In genomic region chr22:24433868-24434471, GRCh38 we compare ENCODE assay signal across 8 cellular contexts. TPM values are rescaled to one million over a fixed set of nuclear protein-coding genes. Genes with fewer than 3 reads are reported as not detected.
DNase-seq lines count a peak whose midpoint lies in the region; ATAC-seq, FAIRE-seq and TF ChIP-seq lines count a peak whose summit lies in the region.

No MANE protein-coding gene starts in this region.

- H4K20me1 ChIP-seq in PC-3 (ENCODE audit: low read length): no peaks in the 10 kb centered on the region

- TF ChIP-seq CTCF in A673 (conservative IDR thresholded peaks at IDR 0.05; ENCODE audit: low read depth, low read length) (no peak), PC-3 (conservative IDR thresholded peaks at IDR 0.05; ENCODE audit: low read depth, low read length) (no peak)

- no peak overlapping the region for H3K4me3 ChIP-seq in A673 (ENCODE audit: low read depth, low read length, poor library complexity, severe bottlenecking)
- H3K4me3 ChIP-seq in PC-3 (ENCODE audit: low read length): no peak overlapping the region
- peak overlapping the region in 1 of 2 donors; percentile 19 for H3K4me3 ChIP-seq in duodenal mucosa (ENCODE audit: low read depth in 1 of 2, low read length in 2 of 2)
- no peak overlapping the region for H3K4me3 ChIP-seq in small intestine (ENCODE audit: low read depth in 1 of 2, low read length in 2 of 2)

- H3K27me3 ChIP-seq in A673 (replicated peaks; ENCODE audit: insufficient read depth, low read depth, low read length, poor library complexity): no peaks in the 10 kb centered on the region
- no peaks in the 10 kb centered on the region for H3K27me3 ChIP-seq in PC-3 (ENCODE audit: low read length)
- H3K27me3 ChIP-seq in duodenal mucosa (ENCODE audit: control insufficient read depth in 1 of 2, insufficient read depth in 2 of 2, low read length in 2 of 2): no peaks in the 10 kb centered on the region
- no peaks in the 10 kb centered on the region for H3K27me3 ChIP-seq in small intestine (ENCODE audit: control insufficient read depth in 2 of 2, insufficient read depth in 2 of 2, low read length in 2 of 2)

- H3F3A ChIP-seq in PC-3 (ENCODE audit: low read length, unreplicated experiment): no peaks in the 10 kb centered on the region

- H3K27ac ChIP-seq in A673 (ENCODE audit: low read depth, low read length, poor library complexity, severe bottlenecking) (no peak overlapping the region), PC-3 (ENCODE audit: low read length) (no peak overlapping the region), duodenal mucosa (ENCODE audit: low read depth, low read length) (peak overlapping the region; percentile 69), small intestine (ENCODE audit: low read depth in 1 of 2, low read length in 1 of 2) (peak overlapping the region; percentile 9 to 84)

- H3K79me2 ChIP-seq in PC-3 (ENCODE audit: low read length): no peaks in the 10 kb centered on the region

- no peaks in the 10 kb centered on the region for H3K9me2 ChIP-seq in PC-3 (replicated peaks; ENCODE audit: low read length)

- peak; percentile 55 for ATAC-seq in GM18519 (IDR thresholded peaks at IDR 0.05; ENCODE audit: low FRiP score, unreplicated experiment)
- ATAC-seq in HG02884 (IDR thresholded peaks at IDR 0.05; ENCODE audit: unreplicated experiment): peak; percentile 74
- peak; percentile 52; the same call in 1 of the 2 replicates for ATAC-seq in PC-3

- H3K9me3 ChIP-seq in A673 (ENCODE audit: low read depth, low read length, poor library complexity, severe bottlenecking): no peaks in the 10 kb centered on the region
- no peaks in the 10 kb centered on the region for H3K9me3 ChIP-seq in PC-3 (ENCODE audit: low read length)
- no peaks in the 10 kb centered on the region for H3K9me3 ChIP-seq in duodenal mucosa (ENCODE audit: control insufficient read depth in 1 of 2, low read length in 2 of 2)
- no peaks in the 10 kb centered on the region for H3K9me3 ChIP-seq in small intestine (ENCODE audit: control insufficient read depth, low read depth)

- 72 to 79% (median 74%) methylated on average over 10 of the region's 10 CpGs for WGBS in small intestine, 3 donors

- no peak overlapping the region for H3K9ac ChIP-seq in PC-3 (ENCODE audit: low read length)
- H3K9ac ChIP-seq in duodenal mucosa (ENCODE audit: low read depth in 1 of 2, low read length in 2 of 2): peak overlapping the region in 1 of 2 donors; percentile 16

- H2AFZ ChIP-seq in PC-3 (ENCODE audit: low read length): no peak overlapping the region

- peaks cover 40% of the 10 kb centered on the region for H3K4me1 ChIP-seq in A673 (ENCODE audit: insufficient read depth, low read length, poor library complexity, severe bottlenecking)
- H3K4me1 ChIP-seq in PC-3 (ENCODE audit: insufficient read depth, low read length): peaks cover 3% of the 10 kb centered on the region; the same call in 1 of the 2 replicates
- H3K4me1 ChIP-seq in duodenal mucosa (ENCODE audit: control insufficient read depth in 1 of 2, insufficient read depth in 2 of 2, low read length in 2 of 2): peaks cover 45 to 68% of the 10 kb centered on the region in 2 donors
- peaks cover 0 to 15% of the 10 kb centered on the region in 2 donors for H3K4me1 ChIP-seq in small intestine (ENCODE audit: control insufficient read depth in 2 of 2, insufficient read depth in 1 of 2, low read depth in 1 of 2, low read length in 1 of 2)

- BruUV-seq in A673 (replicated peaks; lab: Mats Ljungman, UMichigan) (no TSS peak), PC-3 (replicated peaks; lab: Mats Ljungman, UMichigan) (no TSS peak)

- POLR2A ChIA-PET in A673 (lab: Charles Lee; ENCODE audit: low non-redundant PET) (no interaction called here), PC-3 (lab: Charles Lee; ENCODE audit: unreplicated experiment) (no interaction called here)

- CTCF ChIA-PET in A673 (lab: Charles Lee) (no interaction called here), PC-3 (lab: Charles Lee) (no interaction called here)

- H3K36me3 ChIP-seq in A673 (ENCODE audit: insufficient read depth, low read length, poor library complexity, severe bottlenecking) (no peaks in the 10 kb centered on the region), PC-3 (ENCODE audit: low read depth, low read length) (no peaks in the 10 kb centered on the region), duodenal mucosa (ENCODE audit: control insufficient read depth in 1 of 2, insufficient read depth in 2 of 2, low read length in 2 of 2) (peaks cover 0 to 4% of the 10 kb centered on the region in 2 donors), small intestine (ENCODE audit: control insufficient read depth in 2 of 2, insufficient read depth in 2 of 2, low read length in 2 of 2) (no peaks in the 10 kb centered on the region)

- no peak for FAIRE-seq in small intestine (lab: Jason Lieb, UNC)

- DNase-seq in A673 (ENCODE audit: low spot score): peak; percentile 62
- DNase-seq in PC-3: peak; percentile 59
- DNase-seq in small intestine: no peak
- no peak for DNase-seq in COLO668 (lab: John Stamatoyannopoulos, UW; ENCODE audit: unreplicated experiment)
- no peak for DNase-seq in globus pallidus (ENCODE audit: low spot score)

- intact Hi-C loops in A673 (cut with micrococcal nuclease; ENCODE audit: unreplicated experiment) (no loop called here), PC-3 (cut with micrococcal nuclease) (no loop called here)

- H3K4me2 ChIP-seq in PC-3 (ENCODE audit: low read length): no peak overlapping the region

RNA-seq across cellular contexts. Expression of gene ADORA2A, which starts 6.6 kb away (rescaled TPM):
- total RNA-seq in A673 (2021) (9.6 and 10.9 TPM in 2 replicates), PC-3 (2014; rRNA removed) (0.92 and 1.7 TPM in 2 replicates)
- polyA plus RNA-seq in small intestine: 1 to 10 TPM in 2 of 3 donors, under 1 TPM in 1; 0.67 to 3.2 (median 1.9) TPM

Comparison
In these comparisons a context has a peak if more than half of its experiments do, and no peak if none do; other contexts are left out.
1. DNase-seq: peak in A673 (single experiment) and PC-3 (single experiment); none in small intestine (single experiment), COLO668 (single experiment) and globus pallidus (single experiment).
2. H3K27ac ChIP-seq: peak in duodenal mucosa (single experiment) and small intestine (2 of 2); none in A673 (single experiment) and PC-3 (single experiment).
3. Peak in every context shown above with its lines, with median percentiles within 50 percentile points of each other: ATAC-seq.